8 cellular contexts compared by ENCODE assay signal in genomic region chr2:60553992-60554648, GRCh38. TPM values are rescaled to one million over a fixed set of nuclear protein-coding genes. Genes with fewer than 3 reads are reported as not detected.
A peak's percentile ranks its signal among the peaks of the same experiment; 100 is the strongest.
DNase-seq lines count a peak whose midpoint lies in the region; ATAC-seq and TF ChIP-seq lines count a peak whose summit lies in the region.

No MANE protein-coding gene starts in this region.

- peaks cover 76% of the 10 kb centered on the region for H3K27me3 ChIP-seq in CD4-positive, alpha-beta T cell (ENCODE audit: control insufficient read depth, insufficient read depth, low read length)
- no peaks in the 10 kb centered on the region for H3K27me3 ChIP-seq in NT2/D1 (ENCODE audit: insufficient read depth, insufficient read length)
- peaks cover 6 to 99% (median 71%) of the 10 kb centered on the region in 3 donors for H3K27me3 ChIP-seq in stomach

- no peak for DNase-seq in CD4-positive, alpha-beta T cell
- DNase-seq in NT2/D1 (ENCODE audit: low read depth, low spot score) (no peak), MCF 10A (ENCODE audit: unreplicated experiment) (peak; percentile 45), left kidney (ENCODE audit: low read depth, low spot score) (peak; percentile 85), stomach (no peak), putamen (ENCODE audit: low spot score) (no peak)

- H3K36me3 Mint-ChIP-seq in CD4-positive, alpha-beta T cell (ENCODE audit: low read depth) = peaks cover 8% of the 10 kb centered on the region
- H3K36me3 Mint-ChIP-seq in MCF 10A (ENCODE audit: insufficient read depth, unreplicated experiment) = no peaks in the 10 kb centered on the region

- POLR2A ChIA-PET in CD4-positive, alpha-beta T cell (lab: Charles Lee) = no interaction called here
- POLR2A ChIA-PET in MCF 10A (lab: Yijun Ruan, JAX) = interaction anchor here (0.6 to 1.4 kb wide), 6 partner anchors 12 to 1249 kb away, joined by 3 to 6 read pairs (median 4); no protein-coding TSS in a partner anchor

- H3K36me3 ChIP-seq in NT2/D1 (ENCODE audit: insufficient read depth, insufficient read length, low read length) = no peaks in the 10 kb centered on the region
- no peaks in the 10 kb centered on the region for H3K36me3 ChIP-seq in stomach

- no peak for TF ChIP-seq POLR2A in stomach (IDR thresholded peaks at IDR 0.05)

- H3K9me3 ChIP-seq in CD4-positive, alpha-beta T cell (ENCODE audit: control insufficient read depth, low read length) = no peaks in the 10 kb centered on the region
- H3K9me3 ChIP-seq in NT2/D1 (ENCODE audit: insufficient read depth, low read length) (no peaks in the 10 kb centered on the region), stomach (no peaks in the 10 kb centered on the region)

- no TSS peak for BruUV-seq in MCF 10A (replicated peaks; lab: Mats Ljungman, UMichigan)

- no peak for TF ChIP-seq CTCF in CD4-positive, alpha-beta T cell (IDR thresholded peaks at IDR 0.05)
- no peak for TF ChIP-seq CTCF in MCF 10A (IDR thresholded peaks at IDR 0.05; ENCODE audit: unreplicated experiment)
- no peak for TF ChIP-seq CTCF in stomach (IDR thresholded peaks at IDR 0.05)

- no peak for ATAC-seq in CD4-positive, alpha-beta T cell (ENCODE audit: poor library complexity)
- peak; percentile 17 for ATAC-seq in GM21390 (IDR thresholded peaks at IDR 0.05; ENCODE audit: unreplicated experiment)
- no peak for ATAC-seq in HG03442 (IDR thresholded peaks at IDR 0.05; ENCODE audit: unreplicated experiment)

- H3K27ac ChIP-seq in CD4-positive, alpha-beta T cell (ENCODE audit: low read depth, low read length) = no peak overlapping the region
- peak overlapping the region; percentile 61 to 88 (median 68) for H3K27ac ChIP-seq in stomach

- TF ChIP-seq EP300 in stomach (IDR thresholded peaks at IDR 0.05) = no peak

- WGBS in stomach, 5 donors = 0 to 1% (median 0%) methylated on average over 45 to 61 of the region's 61 CpGs

- H3K27ac Mint-ChIP-seq in CD4-positive, alpha-beta T cell = peak overlapping the region; percentile 42
- H3K27ac Mint-ChIP-seq in MCF 10A (ENCODE audit: low read depth, unreplicated experiment) = peak overlapping the region; percentile 76

- peak overlapping the region; percentile 92 for H3K4me3 Mint-ChIP-seq in CD4-positive, alpha-beta T cell
- peak overlapping the region; percentile 88 for H3K4me3 Mint-ChIP-seq in MCF 10A (ENCODE audit: unreplicated experiment)

- peak overlapping the region; percentile 85 for H3K9ac ChIP-seq in NT2/D1 (ENCODE audit: insufficient read length, low read depth)

- no peaks in the 10 kb centered on the region for H3K9me3 Mint-ChIP-seq in CD4-positive, alpha-beta T cell
- H3K9me3 Mint-ChIP-seq in MCF 10A (ENCODE audit: unreplicated experiment) = no peaks in the 10 kb centered on the region

- CTCF ChIA-PET in CD4-positive, alpha-beta T cell (lab: Charles Lee) = no interaction called here
- CTCF ChIA-PET in MCF 10A (lab: Yijun Ruan, JAX) = interaction anchor here (0.6 to 0.9 kb wide), 6 partner anchors 36 to 1240 kb away, joined by 3 to 5 read pairs (median 3); no protein-coding TSS in a partner anchor

- H3K27me3 Mint-ChIP-seq in CD4-positive, alpha-beta T cell = peaks cover 71% of the 10 kb centered on the region
- peaks cover 24% of the 10 kb centered on the region for H3K27me3 Mint-ChIP-seq in MCF 10A (ENCODE audit: insufficient read depth, unreplicated experiment)

- no peaks in the 10 kb centered on the region for H3K4me1 ChIP-seq in NT2/D1 (ENCODE audit: insufficient read depth, insufficient read length)
- peaks cover 51 to 84% (median 71%) of the 10 kb centered on the region in 4 donors for H3K4me1 ChIP-seq in stomach

- intact Hi-C loops in CD4-positive, alpha-beta T cell (cut with DNase I, micrococcal nuclease) = loop anchor here (5.0 to 10.0 kb wide), 4 partner anchors 292 to 1529 kb away; no protein-coding TSS in a partner anchor
- intact Hi-C loops in MCF 10A (cut with micrococcal nuclease) (loop anchor here (5.0 to 10.0 kb wide), 5 partner anchors 292 to 1527 kb away; no protein-coding TSS in a partner anchor), stomach (cut with DNase I; ENCODE audit: low total_unique reads) (no loop called here)

- H3K4me3 ChIP-seq in NT2/D1 (ENCODE audit: insufficient read length, low read depth) (peak overlapping the region; percentile 75), stomach (peak overlapping the region; percentile 65 to 90 (median 82))

- peaks cover 46% of the 10 kb centered on the region for H3K4me1 Mint-ChIP-seq in CD4-positive, alpha-beta T cell (ENCODE audit: low read depth)
- peaks cover 9% of the 10 kb centered on the region for H3K4me1 Mint-ChIP-seq in MCF 10A (ENCODE audit: insufficient read depth, unreplicated experiment)

RNA-seq across cellular contexts. Expression of gene BCL11A, which starts 0.7 kb away (rescaled TPM):
- 1 to 10 TPM; 2.3 to 3.3 TPM for total RNA-seq in CD4-positive, alpha-beta T cell
- 4.3 and 5.3 TPM in 2 replicates for total RNA-seq in MCF 10A (2022)
- total RNA-seq in stomach = 10 to 100 TPM in 4 of 5 donors, 1 to 10 TPM in 1; 6.8 to 27.4 (median 18.0) TPM
- 10 to 100 TPM in 1 of 3 donors, 1 to 10 TPM in 2; 1.2 to 15.2 (median 4.2) TPM for polyA plus RNA-seq in stomach

Comparison
In these comparisons a context has a peak if more than half of its experiments do, and no peak if none do; other contexts are left out.
1. DNase-seq: peak in MCF 10A (single experiment) and left kidney (single experiment); none in CD4-positive, alpha-beta T cell (0 of 10), NT2/D1 (single experiment), stomach (single experiment) and putamen (single experiment).